9 cellular contexts compared by ENCODE assay signal in genomic region chrX:13223868-13224555, GRCh38.
A peak's percentile ranks its signal among the peaks of the same experiment; 100 is the strongest.
DNase-seq lines count a peak whose midpoint lies in the region; ATAC-seq and TF ChIP-seq lines count a peak whose summit lies in the region.
"Had no signal": no experiment of that assay in that cellular context is flagged by ENCODE, and none has a peak within 500 bp of the region (broad histone marks: within the 10 kb centered on the region; RNA-seq: fewer than 3 reads in every experiment).

No MANE protein-coding gene starts in this region.

- TF ChIP-seq POLR2A in GM18505 (IDR thresholded peaks at IDR 0.05; ENCODE audit: borderline replicate concordance, extremely low read depth, insufficient read depth, insufficient read length), result no peak

- H3K4me1 ChIP-seq in osteoblast (ENCODE audit: insufficient read depth, low read length) (peaks cover 9% of the 10 kb centered on the region), BE2C (no peaks in the 10 kb centered on the region)

- H2AFZ ChIP-seq in osteoblast (ENCODE audit: low read length), result no peak overlapping the region

- no peak overlapping the region for H3K4me2 ChIP-seq in osteoblast (ENCODE audit: insufficient read depth, low read length)

- H3K27ac ChIP-seq in osteoblast (ENCODE audit: low read depth, low read length), result peak overlapping the region; percentile 43

- peak; percentile 9 for TF ChIP-seq CTCF in epithelial cell of proximal tubule (conservative IDR thresholded peaks at IDR 0.05; ENCODE audit: low read depth, low read length)
- TF ChIP-seq CTCF in osteoblast (IDR thresholded peaks at IDR 0.05; ENCODE audit: extremely low read depth, low read depth, low read length), result no peak
- TF ChIP-seq CTCF in BE2C (IDR thresholded peaks at IDR 0.05; ENCODE audit: low read depth, low read length), result no peak

- DNase-seq in GM04504 (ENCODE audit: low read depth) (peak; percentile 69), NCI-H69 (lab: John Stamatoyannopoulos, UW) (peak; percentile 83), epithelial cell of proximal tubule (ENCODE audit: low read depth) (peak; percentile 82), osteoblast (ENCODE audit: insufficient read length, low spot score, missing footprints) (peak; percentile 51), BE2C (no peak), hypothalamus (lab: John Stamatoyannopoulos, UW) (no peak)
- DNase-seq: glutamatergic neuron had no signal

- H3K4me3 ChIP-seq in epithelial cell of proximal tubule (ENCODE audit: low read depth, low read length), result no peak overlapping the region
- H3K4me3 ChIP-seq in osteoblast (ENCODE audit: insufficient read depth, low read length), result no peak overlapping the region
- H3K4me3 ChIP-seq in BE2C (ENCODE audit: low read depth, low read length), result no peak overlapping the region

- ATAC-seq in HG02642 (IDR thresholded peaks at IDR 0.05; ENCODE audit: poor library complexity, unreplicated experiment), result no peak
- ATAC-seq in GM18505 (IDR thresholded peaks at IDR 0.05; ENCODE audit: unreplicated experiment), result no peak

- no peaks in the 10 kb centered on the region for H3K36me3 ChIP-seq in osteoblast (ENCODE audit: insufficient read depth, low read length)
- H3K36me3 ChIP-seq in BE2C, result no peaks in the 10 kb centered on the region

- H3K27me3 ChIP-seq in osteoblast (ENCODE audit: insufficient read depth, low read length) (no peaks in the 10 kb centered on the region), BE2C (no peaks in the 10 kb centered on the region)

- H4K20me1 ChIP-seq in osteoblast (ENCODE audit: insufficient read depth, low read length), result no peaks in the 10 kb centered on the region

- H3K79me2 ChIP-seq in osteoblast (ENCODE audit: insufficient read depth, low read length), result no peaks in the 10 kb centered on the region

- H3K9me3 ChIP-seq in osteoblast (ENCODE audit: low read depth, low read length) (no peaks in the 10 kb centered on the region), BE2C (no peaks in the 10 kb centered on the region)

Comparison
In these comparisons a context has a peak if more than half of its experiments do, and no peak if none do; other contexts are left out.
1. DNase-seq: peak in GM04504 (single experiment), NCI-H69 (single experiment), epithelial cell of proximal tubule (single experiment) and osteoblast (single experiment); none in BE2C (single experiment) and hypothalamus (0 of 51).